In the genomic region with DNA sequence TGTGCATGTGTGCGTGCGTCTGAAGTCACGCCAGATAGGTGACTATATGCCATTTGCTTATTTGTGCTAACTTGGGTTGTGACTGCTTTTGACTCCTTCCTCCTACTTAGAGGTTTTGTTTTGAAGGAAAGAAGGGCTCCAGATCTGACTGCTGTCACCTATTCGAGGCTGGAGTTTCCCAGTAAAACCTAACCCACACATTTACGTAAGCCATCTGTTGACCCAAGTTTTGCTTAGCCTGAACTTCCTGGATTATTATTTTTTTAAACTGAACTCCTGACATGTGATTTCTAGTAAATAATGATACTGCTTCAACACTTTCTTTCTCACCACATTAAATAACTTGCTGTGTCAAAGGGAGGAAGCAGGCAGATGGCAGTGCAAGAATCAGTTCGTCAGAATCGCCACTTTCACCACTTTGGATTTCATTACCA, we compare ENCODE assay signal across 1 cellular context.
TF ChIP-seq lines count a peak whose summit lies in the region.

No MANE protein-coding gene starts in this region.

TF ChIP-seq in HepG2, 621 proteins besides CTCF, POLR2A, EP300 and RAD21 (continued from another document):
- TF ChIP-seq, protein P1, sequence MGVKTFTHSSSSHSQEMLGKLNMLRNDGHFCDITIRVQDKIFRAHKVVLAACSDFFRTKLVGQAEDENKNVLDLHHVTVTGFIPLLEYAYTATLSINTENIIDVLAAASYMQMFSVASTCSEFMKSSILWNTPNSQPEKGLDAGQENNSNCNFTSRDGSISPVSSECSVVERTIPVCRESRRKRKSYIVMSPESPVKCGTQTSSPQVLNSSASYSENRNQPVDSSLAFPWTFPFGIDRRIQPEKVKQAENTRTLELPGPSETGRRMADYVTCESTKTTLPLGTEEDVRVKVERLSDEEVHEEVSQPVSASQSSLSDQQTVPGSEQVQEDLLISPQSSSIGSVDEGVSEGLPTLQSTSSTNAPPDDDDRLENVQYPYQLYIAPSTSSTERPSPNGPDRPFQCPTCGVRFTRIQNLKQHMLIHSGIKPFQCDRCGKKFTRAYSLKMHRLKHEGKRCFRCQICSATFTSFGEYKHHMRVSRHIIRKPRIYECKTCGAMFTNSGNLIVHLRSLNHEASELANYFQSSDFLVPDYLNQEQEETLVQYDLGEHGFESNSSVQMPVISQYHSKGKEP (CRISPR knock-in tag; IDR thresholded peaks at IDR 0.05), result no peak
- TF ChIP-seq IRF2 (CRISPR knock-in tag; IDR thresholded peaks at IDR 0.05) (no peak), RFX3 (CRISPR knock-in tag; IDR thresholded peaks at IDR 0.05) (no peak), GATA4 (IDR thresholded peaks at IDR 0.05; ENCODE audit: borderline replicate concordance, low read depth) (no peak), SRY (CRISPR knock-in tag; IDR thresholded peaks at IDR 0.05) (no peak), CENPX (CRISPR knock-in tag; IDR thresholded peaks at IDR 0.05) (no peak)
- TF ChIP-seq, protein P2, sequence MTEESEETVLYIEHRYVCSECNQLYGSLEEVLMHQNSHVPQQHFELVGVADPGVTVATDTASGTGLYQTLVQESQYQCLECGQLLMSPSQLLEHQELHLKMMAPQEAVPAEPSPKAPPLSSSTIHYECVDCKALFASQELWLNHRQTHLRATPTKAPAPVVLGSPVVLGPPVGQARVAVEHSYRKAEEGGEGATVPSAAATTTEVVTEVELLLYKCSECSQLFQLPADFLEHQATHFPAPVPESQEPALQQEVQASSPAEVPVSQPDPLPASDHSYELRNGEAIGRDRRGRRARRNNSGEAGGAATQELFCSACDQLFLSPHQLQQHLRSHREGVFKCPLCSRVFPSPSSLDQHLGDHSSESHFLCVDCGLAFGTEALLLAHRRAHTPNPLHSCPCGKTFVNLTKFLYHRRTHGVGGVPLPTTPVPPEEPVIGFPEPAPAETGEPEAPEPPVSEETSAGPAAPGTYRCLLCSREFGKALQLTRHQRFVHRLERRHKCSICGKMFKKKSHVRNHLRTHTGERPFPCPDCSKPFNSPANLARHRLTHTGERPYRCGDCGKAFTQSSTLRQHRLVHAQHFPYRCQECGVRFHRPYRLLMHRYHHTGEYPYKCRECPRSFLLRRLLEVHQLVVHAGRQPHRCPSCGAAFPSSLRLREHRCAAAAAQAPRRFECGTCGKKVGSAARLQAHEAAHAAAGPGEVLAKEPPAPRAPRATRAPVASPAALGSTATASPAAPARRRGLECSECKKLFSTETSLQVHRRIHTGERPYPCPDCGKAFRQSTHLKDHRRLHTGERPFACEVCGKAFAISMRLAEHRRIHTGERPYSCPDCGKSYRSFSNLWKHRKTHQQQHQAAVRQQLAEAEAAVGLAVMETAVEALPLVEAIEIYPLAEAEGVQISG (CRISPR knock-in tag; IDR thresholded peaks at IDR 0.05), result no peak
TF ChIP-seq in HepG2: peak in this region for 0.
